In the genomic region with DNA sequence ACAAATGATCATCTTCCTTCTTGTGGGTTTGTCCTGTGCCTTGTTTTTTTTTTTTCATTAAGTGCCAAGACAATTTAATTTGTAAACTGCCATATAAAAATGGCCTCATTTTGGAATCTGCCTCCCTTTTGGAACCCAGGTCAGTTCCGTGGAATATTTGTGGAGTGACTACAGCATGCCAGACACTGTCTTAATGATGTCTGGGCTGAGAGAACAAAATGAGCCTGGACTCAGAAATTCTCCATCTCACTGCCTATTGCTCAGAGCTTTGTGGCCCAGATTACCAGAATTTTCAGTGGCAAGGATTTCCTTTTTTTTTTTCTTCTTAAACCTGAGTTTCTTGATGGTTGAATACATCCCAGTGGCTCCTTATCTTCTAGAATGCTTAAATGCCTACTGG, we compare ENCODE assay signal across 18 cellular contexts.
DNase-seq lines count a peak whose midpoint lies in the region; ATAC-seq and TF ChIP-seq lines count a peak whose summit lies in the region.
"Had no signal": no experiment of that assay in that cellular context is flagged by ENCODE, and none has a peak within 500 bp of the region (broad histone marks: within the 10 kb centered on the region; RNA-seq: fewer than 3 reads in every experiment).

No MANE protein-coding gene starts in this region.

- no peak for TF ChIP-seq CTCF in sigmoid colon (IDR thresholded peaks at IDR 0.05)
- no peak for TF ChIP-seq CTCF in left lung (IDR thresholded peaks at IDR 0.05)

- no peak overlapping the region for H3K9ac ChIP-seq in GM23248

- 32 to 34% methylated on average over 1 of the region's 1 CpG for WGBS in GM23248 (ENCODE audit: low coverage in 1 of 2, low lambda C conversion rate in 2 of 2, missing lambda C conversion rate in 2 of 2), 2 experiments
- WGBS in sigmoid colon, 2 donors, result 74 to 88% methylated on average over 1 of the region's 1 CpG

- H3K9me3 ChIP-seq in GM23248 (ENCODE audit: low read depth) (no peaks in the 10 kb centered on the region), sigmoid colon (no peaks in the 10 kb centered on the region), left lung (no peaks in the 10 kb centered on the region)

- H3K4me3 ChIP-seq in GM23248 (no peak overlapping the region), sigmoid colon (no peak overlapping the region), left lung (no peak overlapping the region)
- H3K4me3 ChIP-seq: GM23338 had no signal

- H3K36me3 ChIP-seq in GM23248 (ENCODE audit: low read depth) (no peaks in the 10 kb centered on the region), sigmoid colon (no peaks in the 10 kb centered on the region), left lung (no peaks in the 10 kb centered on the region)

- in situ Hi-C loops in GM23248 (cut with MboI), result no loop called here

- ATAC-seq in HG03039 (IDR thresholded peaks at IDR 0.05; ENCODE audit: unreplicated experiment) (no peak), left lung (no peak), GM19023 (IDR thresholded peaks at IDR 0.05; ENCODE audit: unreplicated experiment) (no peak)
- ATAC-seq: GM23338 had no signal

- H2AFZ ChIP-seq in GM23248, result no peak overlapping the region
- H2AFZ ChIP-seq: GM23338 had no signal

- H3K4me1 ChIP-seq in GM23248 (ENCODE audit: insufficient read depth), result 0 out of 2 replicates have a peak, but pooled peaks cover 3% of the 10 kb centered on the region
- H3K4me1 ChIP-seq in sigmoid colon, result peaks cover 0 to 38% (median 20%) of the 10 kb centered on the region in 4 donors
- no peaks in the 10 kb centered on the region for H3K4me1 ChIP-seq in left lung

- intact Hi-C loops in sigmoid colon (cut with DNase I) (no loop called here), left lung (cut with DNase I) (no loop called here)

- H3K27ac ChIP-seq in GM23248 (no peak overlapping the region), sigmoid colon (peak overlapping the region in 3 of 4 donors; percentile 27 to 64 (median 62)), left lung (no peak overlapping the region)
- H3K27ac ChIP-seq: 22Rv1 had no signal

- no peak overlapping the region for H3K4me2 ChIP-seq in GM23248 (ENCODE audit: unreplicated experiment)
- H3K4me2 ChIP-seq: GM23338 had no signal

- H4K20me1 ChIP-seq in GM23248 (ENCODE audit: insufficient read depth), result no peaks in the 10 kb centered on the region

- no peaks in the 10 kb centered on the region for H3K9me2 ChIP-seq in GM23248 (ENCODE audit: insufficient read depth)

- H3F3A ChIP-seq in GM23248 (ENCODE audit: insufficient read depth), result no peaks in the 10 kb centered on the region

- H3K79me2 ChIP-seq in GM23248 (ENCODE audit: insufficient read depth), result no peaks in the 10 kb centered on the region

- no peak for TF ChIP-seq EP300 in sigmoid colon (IDR thresholded peaks at IDR 0.05)

- DNase-seq in AG08395 (ENCODE audit: low spot score) (peak; percentile 29), GM23248 (peak; percentile 25), astrocyte of the hippocampus (ENCODE audit: low read depth, low spot score) (peak; percentile 26), sigmoid colon (no peak), DMS153 (lab: John Stamatoyannopoulos, UW) (no peak), left lung (no peak)
- DNase-seq: C1 segment of cervical spinal cord; Calu3; CD4-positive, alpha-beta T cell; DMS 273 treated with DMSO at 0.1 percent for 48 hours; DMS79; GDM1; H7; KG1 had no signal

- H3K27me3 ChIP-seq in GM23248 (replicated peaks; ENCODE audit: insufficient read depth) (no peaks in the 10 kb centered on the region), sigmoid colon (no peaks in the 10 kb centered on the region), left lung (no peaks in the 10 kb centered on the region)

- no peak for TF ChIP-seq POLR2A in sigmoid colon (IDR thresholded peaks at IDR 0.05)

Comparison
In these comparisons a context has a peak if more than half of its experiments do, and no peak if none do; other contexts are left out.
1. DNase-seq: peak in AG08395 (single experiment), GM23248 (single experiment) and astrocyte of the hippocampus (single experiment); none in sigmoid colon (single experiment), DMS153 (single experiment) and left lung (0 of 2).
2. H3K27ac ChIP-seq: peak in sigmoid colon (3 of 4); none in GM23248 (single experiment) and left lung (0 of 2).